Comparison of ENCODE assay signal across 8 cellular contexts in the genomic region with DNA sequence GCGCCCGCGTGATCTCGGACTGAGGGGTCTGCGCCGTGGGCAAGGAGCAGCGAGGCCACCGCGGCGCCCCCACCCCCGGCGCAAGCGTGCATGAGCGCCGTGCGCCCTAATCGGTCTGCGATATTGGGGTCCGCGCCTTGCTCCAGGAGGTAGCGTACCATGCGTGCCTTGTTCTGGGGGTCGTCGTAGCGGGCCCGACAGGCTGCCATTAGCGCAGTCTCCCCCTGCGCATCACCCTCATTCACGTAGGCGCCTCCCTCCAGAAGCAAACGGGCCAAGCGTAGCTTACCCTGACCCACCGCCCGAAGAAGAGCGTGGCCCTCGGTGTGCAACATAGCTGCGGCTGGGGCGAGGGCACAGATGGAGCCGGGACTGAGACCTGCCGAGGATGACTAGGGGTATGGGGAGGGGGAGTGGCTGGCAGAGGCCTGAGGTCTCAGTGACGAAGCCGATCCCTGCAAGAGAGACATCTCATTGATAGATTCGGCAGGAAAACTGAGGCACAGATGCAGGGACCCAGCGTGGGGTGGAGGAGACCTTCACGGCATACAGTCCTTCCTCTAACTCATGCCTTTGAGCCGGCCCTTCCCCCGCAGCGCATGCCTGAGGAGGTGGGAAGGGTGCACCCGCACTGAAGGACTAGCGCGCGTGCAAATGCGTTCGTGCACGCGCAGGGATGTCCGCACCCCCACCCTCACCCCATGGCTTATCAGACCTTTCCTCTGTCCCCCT. TPM values are rescaled to one million over a fixed set of nuclear protein-coding genes. Genes with fewer than 3 reads are reported as not detected.
DNase-seq lines count a peak whose midpoint lies in the region; ATAC-seq and TF ChIP-seq lines count a peak whose summit lies in the region.

No MANE protein-coding gene starts in this region.

- no peaks in the 10 kb centered on the region for H3K27me3 Mint-ChIP-seq in MCF 10A (ENCODE audit: insufficient read depth, unreplicated experiment)

- no peaks in the 10 kb centered on the region for H3K36me3 ChIP-seq in SU-DHL-6 (ENCODE audit: low read length)

- peak overlapping the region; percentile 3 for H3K27ac Mint-ChIP-seq in MCF 10A (ENCODE audit: low read depth, unreplicated experiment)

- H3K27me3 ChIP-seq in SU-DHL-6 (ENCODE audit: low read length) = no peaks in the 10 kb centered on the region

- H3F3A ChIP-seq in SU-DHL-6 (ENCODE audit: insufficient read depth) = peaks cover 32% of the 10 kb centered on the region; the same call in 1 of the 2 replicates

- H4K20me1 ChIP-seq in SU-DHL-6 (ENCODE audit: low read depth, low read length) = no peaks in the 10 kb centered on the region

- peak overlapping the region; percentile 71 for H3K4me2 ChIP-seq in SU-DHL-6 (ENCODE audit: low read depth, low read length, poor library complexity, severe bottlenecking)

- no peaks in the 10 kb centered on the region for H3K9me2 ChIP-seq in SU-DHL-6 (replicated peaks; ENCODE audit: insufficient read depth, low read length)

- peaks cover 5% of the 10 kb centered on the region for H3K36me3 Mint-ChIP-seq in MCF 10A (ENCODE audit: insufficient read depth, unreplicated experiment)

- no peaks in the 10 kb centered on the region for H3K9me3 ChIP-seq in SU-DHL-6 (ENCODE audit: insufficient read depth, low read length)

- CTCF ChIA-PET in MCF 10A (lab: Yijun Ruan, JAX) = interaction anchor here (0.7 to 9.1 kb wide), 5 partner anchors 17 to 102 kb away, joined by 4 to 145 read pairs (median 4); a partner anchor contains a TSS

- TF ChIP-seq CTCF in SU-DHL-6 (IDR thresholded peaks at IDR 0.05; ENCODE audit: insufficient read depth, low read length, poor library complexity, severe bottlenecking) (no peak), MCF 10A (IDR thresholded peaks at IDR 0.05; ENCODE audit: unreplicated experiment) (no peak)

- no peak overlapping the region for H3K27ac ChIP-seq in SU-DHL-6 (ENCODE audit: low read depth, low read length)

- H3K9ac ChIP-seq in SU-DHL-6 (ENCODE audit: low read length) = peak overlapping the region; percentile 53

- no peaks in the 10 kb centered on the region for H3K9me3 Mint-ChIP-seq in MCF 10A (ENCODE audit: unreplicated experiment)

- peak overlapping the region; percentile 92 for H2AFZ ChIP-seq in SU-DHL-6 (ENCODE audit: low read depth, low read length, severe bottlenecking)

- no TSS peak for BruUV-seq in MCF 10A (replicated peaks; lab: Mats Ljungman, UMichigan)

- peak overlapping the region; percentile 58 for H3K4me3 ChIP-seq in SU-DHL-6 (ENCODE audit: insufficient read depth, low read length, poor library complexity, severe bottlenecking)

- no peaks in the 10 kb centered on the region for H3K79me2 ChIP-seq in SU-DHL-6 (ENCODE audit: insufficient read depth, low read length)

- ATAC-seq in left colon (no peak), GM19452 (IDR thresholded peaks at IDR 0.05; ENCODE audit: unreplicated experiment) (no peak), GM18907 (IDR thresholded peaks at IDR 0.05; ENCODE audit: unreplicated experiment) (no peak)

- POLR2A ChIA-PET in MCF 10A (lab: Yijun Ruan, JAX) = interaction anchor here (1.1 to 7.9 kb wide), 8 partner anchors 6 to 102 kb away, joined by 3 to 226 read pairs (median 83); a partner anchor contains a TSS

- intact Hi-C loops in MCF 10A (cut with micrococcal nuclease) (loop anchor here (2.0 to 5.0 kb wide), 2 partner anchors 35 to 54 kb away; a partner anchor contains a TSS), left colon (cut with DNase I, micrococcal nuclease) (loop anchor here in 1 of 2 donors (10.0 kb wide), 1 partner anchor 47 kb away; a partner anchor contains a TSS)

- H3K4me1 Mint-ChIP-seq in MCF 10A (ENCODE audit: insufficient read depth, unreplicated experiment) = peaks cover 62% of the 10 kb centered on the region

- peak overlapping the region; percentile 92 for H3K4me3 Mint-ChIP-seq in MCF 10A (ENCODE audit: unreplicated experiment)

- DNase-seq in NCI-H345 (lab: John Stamatoyannopoulos, UW) = peak; percentile 71
- no peak for DNase-seq in NCI-H345 treated with DMSO at 0.1 percent for 48 hours (lab: John Stamatoyannopoulos, UW; ENCODE audit: unreplicated experiment)
- DNase-seq in MCF 10A (ENCODE audit: unreplicated experiment) = no peak
- peak; percentile 51 to 69 for DNase-seq in left colon
- DNase-seq in stimulated activated CD4-positive, alpha-beta T cell treated with anti-CD3 and anti-CD28 coated beads, Interleukin-4, amount 100 ng/mL, for 1 hour = peak; percentile 68

RNA-seq across cellular contexts. Expression of a gene that starts 2.8 kb away (rescaled TPM):
- total RNA-seq in MCF 10A (2022) = 2.6 and 3.1 TPM in 2 replicates
- total RNA-seq in left colon = under 1 TPM; 0.27 to 0.42 TPM

RNA-seq across cellular contexts. Expression of a gene that starts 2.9 kb away (rescaled TPM):
- 17.6 and 20.9 TPM in 2 replicates for total RNA-seq in MCF 10A (2022)
- 10 to 100 TPM; 13.6 to 17.0 TPM for total RNA-seq in left colon

RNA-seq across cellular contexts. Expression of a gene that starts 3.8 kb away (rescaled TPM):
- 40.1 and 42.1 TPM in 2 replicates for total RNA-seq in MCF 10A (2022)
- 1 to 10 TPM; 4.2 to 9.0 TPM for total RNA-seq in left colon

RNA-seq across cellular contexts. Expression of a gene that starts 34.3 kb away (rescaled TPM):
- total RNA-seq in MCF 10A (2022) (370 and 403 TPM in 2 replicates), left colon (10 to 100 TPM; 86.9 to 94.1 TPM)

RNA-seq across cellular contexts. Expression of a gene that starts 34.8 kb away (rescaled TPM):
- total RNA-seq in MCF 10A (2022) (576 and 599 TPM in 2 replicates), left colon (100 to 1,000 TPM; 550 to 720 TPM)

Comparison
In these comparisons a context has a peak if more than half of its experiments do, and no peak if none do; other contexts are left out.
1. DNase-seq: peak in NCI-H345 (single experiment), left colon (2 of 2) and stimulated activated CD4-positive, alpha-beta T cell treated with anti-CD3 and anti-CD28 coated beads, Interleukin-4, amount 100 ng/mL, for 1 hour (single experiment); none in NCI-H345 treated with DMSO at 0.1 percent for 48 hours (single experiment) and MCF 10A (single experiment).